17 cellular contexts compared by ENCODE assay signal in genomic region chr22:43413826-43414225, GRCh38. TPM values are rescaled to one million over a fixed set of nuclear protein-coding genes. Genes with fewer than 3 reads are reported as not detected.
DNase-seq lines count a peak whose midpoint lies in the region; ATAC-seq, FAIRE-seq and TF ChIP-seq lines count a peak whose summit lies in the region.
"Had no signal": no experiment of that assay in that cellular context is flagged by ENCODE, and none has a peak within 500 bp of the region (broad histone marks: within the 10 kb centered on the region; RNA-seq: fewer than 3 reads in every experiment).

No MANE protein-coding gene starts in this region.

- POLR2A ChIA-PET in HepG2 (lab: Yijun Ruan, JAX) (no interaction called here), GM10248 (lab: Yijun Ruan, JAX) (no interaction called here)

- H3K79me2 ChIP-seq in neural progenitor cell (ENCODE audit: low read depth) (no peaks in the 10 kb centered on the region), HepG2 (ENCODE audit: insufficient read depth, low read length) (no peaks in the 10 kb centered on the region)

- 76 to 86% methylated on average over 7 to 11 of the region's 11 CpGs for WGBS in endodermal cell (ENCODE audit: insufficient coverage in 1 of 2, insufficient read length in 1 of 2), 2 experiments
- whole genome bisulfite sequencing in HepG2 (ENCODE audit: low lambda C conversion rate): 47% methylated on average over 11 of the region's 11 CpGs

- no TSS peak for BruUV-seq in HepG2 (replicated peaks; lab: Mats Ljungman, UMichigan)

- TF ChIP-seq EP300 in HepG2 (IDR thresholded peaks at IDR 0.05; ENCODE audit: low read depth in 2 of 2, low read length in 2 of 2) (no peak), HepG2 (CRISPR knock-in tag; IDR thresholded peaks at IDR 0.05; ENCODE audit: borderline replicate concordance) (no peak)

- peak overlapping the region; percentile 61 for H3K4me2 ChIP-seq in neural progenitor cell
- H3K4me2 ChIP-seq in HepG2 (ENCODE audit: low read depth, low read length): no peak overlapping the region
- H3K4me2 ChIP-seq: GM23338 had no signal

- no peak for FAIRE-seq in HepG2 (lab: Jason Lieb, UNC)
- FAIRE-seq: A204.1, GM12878, GM18507 had no signal

- H3K27me3 Mint-ChIP-seq in endodermal cell (ENCODE audit: insufficient read depth) (peaks cover 65% of the 10 kb centered on the region), neural progenitor cell (ENCODE audit: insufficient read depth, low read depth) (peaks cover 53% of the 10 kb centered on the region)

- H3K27ac ChIP-seq in angular gyrus (ENCODE audit: low read depth, low read length) (peak overlapping the region; percentile 69), endodermal cell (ENCODE audit: low read depth, low read length) (no peak overlapping the region), neural progenitor cell (no peak overlapping the region), HepG2 (ENCODE audit: extremely low read length, insufficient read depth, low read length) (no peak overlapping the region)

- TF ChIP-seq RAD21 in HepG2 (CRISPR knock-in tag; IDR thresholded peaks at IDR 0.05): no peak

- H3K36me3 ChIP-seq in endodermal cell (ENCODE audit: control insufficient read depth, insufficient read depth, low read length) (no peaks in the 10 kb centered on the region), neural progenitor cell (no peaks in the 10 kb centered on the region), HepG2 (replicated peaks in 1 of 2; ENCODE audit: control insufficient read depth in 1 of 2, insufficient read depth in 2 of 2, low read length in 2 of 2) (no peaks in the 10 kb centered on the region)

- no peak for TF ChIP-seq POLR2A in HepG2 (IDR thresholded peaks at IDR 0.05; ENCODE audit: insufficient read depth in 1 of 2, low read depth in 2 of 2, low read length in 2 of 2)

- H3K4me1 Mint-ChIP-seq in endodermal cell (peaks cover 2% of the 10 kb centered on the region), neural progenitor cell (peaks cover 36% of the 10 kb centered on the region)

- H3K9me3 Mint-ChIP-seq in endodermal cell: no peaks in the 10 kb centered on the region
- no peaks in the 10 kb centered on the region for H3K9me3 Mint-ChIP-seq in neural progenitor cell
- H3K9me3 Mint-ChIP-seq: CD4-positive, alpha-beta T cell; GM23338 had no signal

- H3F3A ChIP-seq in neural progenitor cell (ENCODE audit: low read depth): peaks cover 40% of the 10 kb centered on the region

- H3K36me3 Mint-ChIP-seq in endodermal cell (ENCODE audit: low read depth) (no peaks in the 10 kb centered on the region), neural progenitor cell (no peaks in the 10 kb centered on the region)

- no peaks in the 10 kb centered on the region for H3K4me1 ChIP-seq in endodermal cell (ENCODE audit: control insufficient read depth, insufficient read depth, low read length)
- peaks cover 69% of the 10 kb centered on the region for H3K4me1 ChIP-seq in neural progenitor cell
- peaks cover 7% of the 10 kb centered on the region for H3K4me1 ChIP-seq in HepG2 (ENCODE audit: insufficient read depth, low read length)

- in situ Hi-C loops in HepG2 (cut with HindIII; ENCODE audit: extremely low pct_ligation_motif_present, low pct_unique_long_range_greater_than_20kb): no loop called here

- CTCF ChIA-PET in HepG2 (lab: Yijun Ruan, JAX; ENCODE audit: low intra/inter-chr PET ratio, low total read pairs): no interaction called here
- CTCF ChIA-PET in GM10248 (lab: Yijun Ruan, JAX): no interaction called here

- peak overlapping the region; percentile 54 for H3K4me3 Mint-ChIP-seq in endodermal cell
- no peak overlapping the region for H3K4me3 Mint-ChIP-seq in neural progenitor cell
- H3K4me3 Mint-ChIP-seq: B cell; CD4-positive, alpha-beta T cell had no signal

- no peak overlapping the region for H3K9ac ChIP-seq in endodermal cell (ENCODE audit: extremely low read depth, low read length, poor library complexity, severe bottlenecking)
- H3K9ac ChIP-seq in neural progenitor cell: no peak overlapping the region
- H3K9ac ChIP-seq in HepG2 (ENCODE audit: insufficient read depth, low read depth, low read length): no peak overlapping the region

- no peak for TF ChIP-seq CTCF in endodermal cell (conservative IDR thresholded peaks at IDR 0.05)
- no peak for TF ChIP-seq CTCF in neural progenitor cell (IDR thresholded peaks at IDR 0.05)
- TF ChIP-seq CTCF in HepG2 (CRISPR knock-in tag; IDR thresholded peaks at IDR 0.05): no peak
- no peak for TF ChIP-seq CTCF in GM10248 (IDR thresholded peaks at IDR 0.05; ENCODE audit: control extremely low read depth, extremely low read depth, low read depth, missing control alignments)

- H3K27ac Mint-ChIP-seq in endodermal cell (no peak overlapping the region), neural progenitor cell (no peak overlapping the region)
- H3K27ac Mint-ChIP-seq: B cell; CD4-positive, alpha-beta T cell; GM23338 had no signal

- H3K4me3 ChIP-seq in endodermal cell (ENCODE audit: low read length) (no peak overlapping the region), neural progenitor cell (no peak overlapping the region), HepG2 (replicated peaks in 1 of 3; ENCODE audit: insufficient read depth in 1 of 3, low read depth in 2 of 3, low read length in 3 of 3) (no peak overlapping the region)
- H3K4me3 ChIP-seq: GM12878, GM23338 had no signal

- H3K27me3 ChIP-seq in endodermal cell (ENCODE audit: control insufficient read depth, insufficient read depth, low read length, poor library complexity, severe bottlenecking) (peaks cover 71% of the 10 kb centered on the region), neural progenitor cell (peaks cover 59% of the 10 kb centered on the region), HepG2 (ENCODE audit: control insufficient read depth in 1 of 2, insufficient read depth in 2 of 2, low read length in 2 of 2) (peaks cover 5 to 40% of the 10 kb centered on the region in 2 experiments)

- H4K20me1 ChIP-seq in neural progenitor cell (ENCODE audit: low read depth) (peaks cover 3% of the 10 kb centered on the region), HepG2 (ENCODE audit: insufficient read depth, low read length) (no peaks in the 10 kb centered on the region)

- H2AFZ ChIP-seq in neural progenitor cell (replicated peaks): no peak overlapping the region
- no peak overlapping the region for H2AFZ ChIP-seq in HepG2 (ENCODE audit: low read length)
- H2AFZ ChIP-seq: GM23338 had no signal

- no peak for ATAC-seq in HepG2
- ATAC-seq: GM12878 had no signal

- intact Hi-C loops in HepG2 (cut with micrococcal nuclease; ENCODE audit: unreplicated experiment): no loop called here

- DNase-seq in endodermal cell (no peak), neural progenitor cell (ENCODE audit: low spot score) (no peak), NCI-H446 treated with DMSO at 0.1 percent for 48 hours (lab: John Stamatoyannopoulos, UW) (no peak), HepG2 (ENCODE audit: low spot score) (no peak), GM10248 (ENCODE audit: extremely low spot score) (no peak), SW480 (ENCODE audit: low spot score) (no peak)
- DNase-seq: Calu3; CD4-positive, alpha-beta T cell; DMS 273 treated with DMSO at 0.1 percent for 48 hours had no signal

- H3K9me3 ChIP-seq in endodermal cell (ENCODE audit: control insufficient read depth, low read length): no peaks in the 10 kb centered on the region
- H3K9me3 ChIP-seq in neural progenitor cell (ENCODE audit: low read depth): no peaks in the 10 kb centered on the region
- no peaks in the 10 kb centered on the region for H3K9me3 ChIP-seq in HepG2 (ENCODE audit: low read length)

TF ChIP-seq in HepG2, 621 proteins besides CTCF, POLR2A, EP300 and RAD21 (continues in another document):
- TF ChIP-seq ZNF331 (CRISPR knock-in tag; IDR thresholded peaks at IDR 0.05): no peak

RNA-seq across cellular contexts. Expression of gene MPPED1, which starts 2.0 kb away (rescaled TPM):
- under 1 TPM; 0.11 to 0.59 TPM for total RNA-seq in endodermal cell
- polyA plus RNA-seq in endodermal cell (2013, experiment 1 of 2): 0.75 TPM
- polyA plus RNA-seq in endodermal cell (2013, experiment 2 of 2): 0.70 TPM
- 2.0 and 4.5 TPM in 2 replicates for total RNA-seq in neural progenitor cell (ENCODE audit: low replicate concordance)
- total RNA-seq in HepG2 (2016; rRNA removed; fragmentation: Illumina TruSeq; extraction: Trizol): not detected in 2 replicates
- total RNA-seq in HepG2 (2016; cell fraction: cytosol; rRNA removed; fragmentation: Illumina TruSeq; extraction: Trizol; ENCODE audit: low read depth): not detected in 2 replicates
- not detected in 2 replicates for total RNA-seq in HepG2 (2016; cell fraction: insoluble cytoplasmic fraction; rRNA removed; fragmentation: Illumina TruSeq; extraction: Trizol)
- not detected in 2 replicates for total RNA-seq in HepG2 (2016; cell fraction: membrane; rRNA removed; fragmentation: Illumina TruSeq; extraction: Trizol)
- total RNA-seq in HepG2 (2016; cell fraction: nucleus; rRNA removed; fragmentation: Illumina TruSeq; extraction: Trizol): not detected in 2 replicates
- 0.77 and 1.2 TPM in 2 replicates for polyA plus RNA-seq in HepG2 (2011; rRNA removed)
- polyA plus RNA-seq in HepG2 (2011; cell fraction: cytosol; rRNA removed): 0.78 and 0.81 TPM in 2 replicates
- 0.59 and 0.83 TPM in 2 replicates for polyA plus RNA-seq in HepG2 (2011; cell fraction: nucleus; rRNA removed)
- 0.63 and 0.94 TPM in 2 replicates for polyA plus RNA-seq in HepG2 (2012)
- not detected in 2 replicates for polyA plus RNA-seq in HepG2 (2016; cell fraction: cytosol; fragmentation: Illumina TruSeq; extraction: Trizol; ENCODE audit: low read depth)
- polyA plus RNA-seq in HepG2 (2016; cell fraction: insoluble cytoplasmic fraction; fragmentation: Illumina TruSeq; extraction: Trizol; ENCODE audit: low read depth): not detected in 2 replicates
- not detected in 2 replicates for polyA plus RNA-seq in HepG2 (2016; cell fraction: membrane; fragmentation: Illumina TruSeq; extraction: Trizol; ENCODE audit: low read depth)
- not detected in 2 replicates for polyA plus RNA-seq in HepG2 (2016; cell fraction: nucleus; fragmentation: Illumina TruSeq; extraction: Trizol; ENCODE audit: insufficient read depth, low read depth)
- 0.90 TPM in 1 of 2 replicates, not detected in the other for polyA minus RNA-seq in HepG2 (2011; rRNA and poly(A)+ RNA removed; ENCODE audit: low replicate concordance)
- 0.44 and 0.49 TPM in 2 replicates for polyA minus RNA-seq in HepG2 (2011; cell fraction: cytosol; rRNA and poly(A)+ RNA removed)
- polyA minus RNA-seq in HepG2 (2011; cell fraction: nucleus; rRNA and poly(A)+ RNA removed): 0.26 and 0.75 TPM in 2 replicates
- total RNA-seq: B cell; Calu3; CD4-positive, alpha-beta T cell; Daoy; HT1080 had no signal
- polyA plus RNA-seq: GM12878, GM23338 had no signal
